ENCODE assay signal across 14 cellular contexts in the genomic region with DNA sequence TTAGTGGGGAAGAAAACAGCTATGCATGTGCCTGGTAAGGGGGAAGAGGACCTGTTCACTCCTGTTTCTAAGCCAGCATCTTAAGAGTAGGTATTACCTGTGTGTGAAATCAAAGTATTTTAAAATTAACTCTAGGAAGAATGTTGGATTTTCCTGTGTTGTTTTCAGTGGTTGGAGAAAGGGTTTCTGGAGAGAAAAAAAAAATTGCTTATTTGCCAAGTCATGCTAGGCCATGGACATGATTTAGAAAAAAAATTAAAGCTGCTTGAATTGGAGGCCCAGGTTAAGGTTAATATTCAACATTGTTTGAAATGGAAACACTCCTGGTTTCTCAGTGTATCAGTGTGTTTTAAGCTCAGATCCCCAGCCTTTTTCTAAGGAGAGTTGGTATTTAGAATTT. TPM values are rescaled to one million over a fixed set of nuclear protein-coding genes. Genes with fewer than 3 reads are reported as not detected.
DNase-seq lines count a peak whose midpoint lies in the region; ATAC-seq and TF ChIP-seq lines count a peak whose summit lies in the region.
"Had no signal": no experiment of that assay in that cellular context is flagged by ENCODE, and none has a peak within 500 bp of the region (broad histone marks: within the 10 kb centered on the region; RNA-seq: fewer than 3 reads in every experiment).

No MANE protein-coding gene starts in this region.

- H3K27ac ChIP-seq in left ventricle myocardium inferior (replicated peaks) (peak overlapping the region; percentile 83), right atrium auricular region (peak overlapping the region in 1 of 2 donors; percentile 75)
- H3K27ac ChIP-seq: C4-2B, pancreas had no signal

- peaks cover 5% of the 10 kb centered on the region for H3K4me1 Mint-ChIP-seq in activated T-helper 17 cell treated with anti-CD3 and anti-CD28 coated beads, Interleukin-2, amount 50 U/mL, for 72 hours
- H3K4me1 Mint-ChIP-seq in immature natural killer cell (peaks cover 11 to 13% of the 10 kb centered on the region in 2 donors), type B pancreatic cell (ENCODE audit: unreplicated experiment) (peaks cover 10% of the 10 kb centered on the region), natural killer cell (peaks cover 0 to 18% of the 10 kb centered on the region in 2 donors)

- no peak for ATAC-seq in activated T-helper 17 cell treated with anti-CD3 and anti-CD28 coated beads, Interleukin-2, amount 50 U/mL, for 72 hours (replicated peaks)
- ATAC-seq in GM18498 (IDR thresholded peaks at IDR 0.05; ENCODE audit: unreplicated experiment), result no peak
- no peak for ATAC-seq in natural killer cell
- ATAC-seq in HG02970 (IDR thresholded peaks at IDR 0.05; ENCODE audit: low FRiP score, unreplicated experiment), result no peak
- ATAC-seq: left colon had no signal

- H3K27ac Mint-ChIP-seq in activated T-helper 17 cell treated with anti-CD3 and anti-CD28 coated beads, Interleukin-2, amount 50 U/mL, for 72 hours, result no peak overlapping the region
- H3K27ac Mint-ChIP-seq in immature natural killer cell (no peak overlapping the region), type B pancreatic cell (peak overlapping the region; percentile 9), natural killer cell (no peak overlapping the region)

- no peak for TF ChIP-seq CTCF in left ventricle myocardium inferior (IDR thresholded peaks at IDR 0.05; ENCODE audit: borderline replicate concordance)
- no peak for TF ChIP-seq CTCF in right atrium auricular region (IDR thresholded peaks at IDR 0.05)
- TF ChIP-seq CTCF in type B pancreatic cell (conservative IDR thresholded peaks at IDR 0.05), result no peak
- TF ChIP-seq CTCF in natural killer cell (IDR thresholded peaks at IDR 0.05), result no peak

- no peak for DNase-seq in left ventricle myocardium inferior
- no peak for DNase-seq in right atrium auricular region (ENCODE audit: low spot score)
- DNase-seq in immature natural killer cell, result no peak
- DNase-seq in type B pancreatic cell (ENCODE audit: extremely low spot score, unreplicated experiment), result no peak
- no peak for DNase-seq in natural killer cell
- DNase-seq: left colon, NCI-H1048, NCI-H748 treated with DMSO at 0.1 percent for 48 hours, SIG-M5 had no signal

- H3K4me1 ChIP-seq in left ventricle myocardium inferior (peaks cover 25% of the 10 kb centered on the region), right atrium auricular region (peaks cover 0 to 23% of the 10 kb centered on the region in 2 donors)
- H3K4me1 ChIP-seq: pancreas had no signal

- peak overlapping the region; percentile 67 for H3K4me3 Mint-ChIP-seq in activated T-helper 17 cell treated with anti-CD3 and anti-CD28 coated beads, Interleukin-2, amount 50 U/mL, for 72 hours
- H3K4me3 Mint-ChIP-seq in immature natural killer cell (peak overlapping the region in 3 of 5 donors; percentile 45 to 69 (median 50)), type B pancreatic cell (peak overlapping the region; percentile 90), natural killer cell (no peak overlapping the region)

- peaks cover 16% of the 10 kb centered on the region for H3K27me3 ChIP-seq in left ventricle myocardium inferior (ENCODE audit: low read depth)
- H3K27me3 ChIP-seq in right atrium auricular region, result no peaks in the 10 kb centered on the region
- H3K27me3 ChIP-seq: pancreas had no signal

- H3K4me3 ChIP-seq in left ventricle myocardium inferior, result peak overlapping the region; percentile 79
- no peak overlapping the region for H3K4me3 ChIP-seq in right atrium auricular region

- intact Hi-C loops in left ventricle myocardium inferior (cut with micrococcal nuclease), result no loop called here
- intact Hi-C loops in natural killer cell (cut with micrococcal nuclease), result no loop called here

- no peaks in the 10 kb centered on the region for H3K9me3 ChIP-seq in left ventricle myocardium inferior (replicated peaks)
- H3K9me3 ChIP-seq in right atrium auricular region, result no peaks in the 10 kb centered on the region
- H3K9me3 ChIP-seq: pancreas had no signal

- H3K9me3 Mint-ChIP-seq in activated T-helper 17 cell treated with anti-CD3 and anti-CD28 coated beads, Interleukin-2, amount 50 U/mL, for 72 hours, result no peaks in the 10 kb centered on the region
- no peaks in the 10 kb centered on the region for H3K9me3 Mint-ChIP-seq in immature natural killer cell
- no peaks in the 10 kb centered on the region for H3K9me3 Mint-ChIP-seq in type B pancreatic cell
- H3K9me3 Mint-ChIP-seq in natural killer cell, result no peaks in the 10 kb centered on the region

- H3K36me3 Mint-ChIP-seq in activated T-helper 17 cell treated with anti-CD3 and anti-CD28 coated beads, Interleukin-2, amount 50 U/mL, for 72 hours (ENCODE audit: low read depth), result no peaks in the 10 kb centered on the region
- H3K36me3 Mint-ChIP-seq in immature natural killer cell, result no peaks in the 10 kb centered on the region
- no peaks in the 10 kb centered on the region for H3K36me3 Mint-ChIP-seq in type B pancreatic cell
- no peaks in the 10 kb centered on the region for H3K36me3 Mint-ChIP-seq in natural killer cell

- peaks cover 21% of the 10 kb centered on the region for H3K27me3 Mint-ChIP-seq in activated T-helper 17 cell treated with anti-CD3 and anti-CD28 coated beads, Interleukin-2, amount 50 U/mL, for 72 hours
- H3K27me3 Mint-ChIP-seq in immature natural killer cell (ENCODE audit: low read depth in 3 of 3) (peaks cover 12 to 17% (median 14%) of the 10 kb centered on the region in 3 donors), type B pancreatic cell (peaks cover 36% of the 10 kb centered on the region), natural killer cell (ENCODE audit: low read depth in 2 of 2) (peaks cover 36 to 62% of the 10 kb centered on the region in 2 donors)

- no peaks in the 10 kb centered on the region for H3K36me3 ChIP-seq in left ventricle myocardium inferior
- H3K36me3 ChIP-seq in right atrium auricular region, result no peaks in the 10 kb centered on the region
- H3K36me3 ChIP-seq: pancreas had no signal

RNA-seq across cellular contexts. Expression of gene DNAJC6, which starts 42.8 kb away (rescaled TPM):
- total RNA-seq in left ventricle myocardium inferior, result 4.7 TPM
- 10 to 100 TPM; 17.3 to 24.6 TPM for total RNA-seq in right atrium auricular region
- 10 to 100 TPM in 1 of 2 donors, 1 to 10 TPM in 1; 6.0 to 10.4 TPM for total RNA-seq in activated T-helper 17 cell treated with anti-CD3 and anti-CD28 coated beads, Interleukin-2, amount 50 U/mL, for 72 hours
- polyA plus RNA-seq in immature natural killer cell, result under 1 TPM in 2 of 3 donors, not detected in 1; 0.04 to 0.06 TPM
- total RNA-seq in type B pancreatic cell (ENCODE audit: low replicate concordance), result 4.1 and 10.4 TPM in 2 replicates
- 1 to 10 TPM in 1 of 3 donors, under 1 TPM in 2; 0.77 to 1.2 (median 0.89) TPM for total RNA-seq in natural killer cell
